Comparison of ENCODE assay signal across 19 cellular contexts in genomic region chr21:38082936-38083335, GRCh38.
"Had no signal": no experiment of that assay in that cellular context is flagged by ENCODE, and none has a peak within 500 bp of the region (broad histone marks: within the 10 kb centered on the region; RNA-seq: fewer than 3 reads in every experiment).

No MANE protein-coding gene starts in this region.

- H3K9me3 ChIP-seq: ovary, psoas muscle, right lobe of liver, thoracic aorta, upper lobe of left lung had no signal

- H3K9me3 Mint-ChIP-seq: activated T-helper 1 cell treated with anti-CD3 and anti-CD28 coated beads, Interleukin-12 subunit alpha, Interleukin-12 subunit beta, Interleukin-2, Interleukin-4 antibody, amounts not matched to agents 30 ng/mL and 10 ng/mL and 1 ng/mL, durations not matched to agents 14 hours and 24 hours and 36 hours; neural crest cell; stimulated activated memory B cell treated with anti-CD40 and anti-IgM and Interleukin-4, amounts not matched to agents 10 μg/mL and 1 μg/mL and 100 μg/mL, for 72 hours; T-helper 1 cell treated with Interleukin-12 subunit alpha and Interleukin-12 subunit beta and Interleukin-4 antibody, amounts not matched to agents 30 μg/mL and 1 μg/mL, for 36 hours had no signal

- H3K4me3 ChIP-seq: lung, ovary, psoas muscle, right lobe of liver, thoracic aorta, upper lobe of left lung had no signal

- H3K4me1 Mint-ChIP-seq: naive B cell; stimulated activated memory B cell treated with anti-CD40 and anti-IgM and Interleukin-4, amounts not matched to agents 10 μg/mL and 1 μg/mL and 100 μg/mL, for 72 hours had no signal

- H3K4me1 ChIP-seq: psoas muscle, right lobe of liver, upper lobe of left lung had no signal

- H3K27ac Mint-ChIP-seq: activated naive CD8-positive, alpha-beta T cell; activated T-helper 1 cell treated with anti-CD3 and anti-CD28 coated beads, Interleukin-12 subunit alpha, Interleukin-12 subunit beta, Interleukin-2, Interleukin-4 antibody, amounts not matched to agents 30 ng/mL and 10 ng/mL and 1 ng/mL, durations not matched to agents 14 hours and 24 hours and 36 hours; naive B cell; stimulated activated memory B cell treated with anti-CD40 and anti-IgM and Interleukin-4, amounts not matched to agents 10 μg/mL and 1 μg/mL and 100 μg/mL, for 72 hours; T-helper 1 cell treated with Interleukin-12 subunit alpha and Interleukin-12 subunit beta and Interleukin-4 antibody, amounts not matched to agents 30 μg/mL and 1 μg/mL, for 36 hours had no signal

- H3K36me3 ChIP-seq: ovary, right lobe of liver, thoracic aorta, upper lobe of left lung had no signal

- DNase-seq: activated CD4-positive, CD25-positive, alpha-beta regulatory T cell treated with anti-CD3 and anti-CD28 coated beads, Interleukin-2, amount 50 U/mL, for 72 hours; activated T-cell treated with anti-CD3 and anti-CD28 coated beads for 4 hours; dermis blood vessel endothelial cell; effector memory CD4-positive, alpha-beta T cell; hypothalamus; islet precursor cell; naive B cell; ovary; psoas muscle; right lobe of liver; stimulated activated CD4-positive, alpha-beta T cell treated with anti-CD3 and anti-CD28 coated beads, Interleukin-4, amount 100 ng/mL, for 4 hours; upper lobe of left lung had no signal

- H3K27ac ChIP-seq: ovary, psoas muscle, right lobe of liver, thoracic aorta, upper lobe of left lung had no signal

- H3K4me3 Mint-ChIP-seq: activated naive CD8-positive, alpha-beta T cell; activated T-helper 1 cell treated with anti-CD3 and anti-CD28 coated beads, Interleukin-12 subunit alpha, Interleukin-12 subunit beta, Interleukin-2, Interleukin-4 antibody, amounts not matched to agents 30 ng/mL and 10 ng/mL and 1 ng/mL, durations not matched to agents 14 hours and 24 hours and 36 hours; naive B cell; neural crest cell; stimulated activated memory B cell treated with anti-CD40 and anti-IgM and Interleukin-4, amounts not matched to agents 10 μg/mL and 1 μg/mL and 100 μg/mL, for 72 hours; T-helper 1 cell treated with Interleukin-12 subunit alpha and Interleukin-12 subunit beta and Interleukin-4 antibody, amounts not matched to agents 30 μg/mL and 1 μg/mL, for 36 hours had no signal

- H3K27me3 ChIP-seq: ovary, right lobe of liver, upper lobe of left lung had no signal

- ATAC-seq: right lobe of liver; stimulated activated memory B cell treated with anti-CD40 and anti-IgM and Interleukin-4, amounts not matched to agents 10 μg/mL and 1 μg/mL and 100 μg/mL, for 72 hours had no signal

- H3K36me3 Mint-ChIP-seq: activated naive CD8-positive, alpha-beta T cell; naive B cell; stimulated activated memory B cell treated with anti-CD40 and anti-IgM and Interleukin-4, amounts not matched to agents 10 μg/mL and 1 μg/mL and 100 μg/mL, for 72 hours had no signal

- H3K27me3 Mint-ChIP-seq: stimulated activated memory B cell treated with anti-CD40 and anti-IgM and Interleukin-4, amounts not matched to agents 10 μg/mL and 1 μg/mL and 100 μg/mL, for 72 hours had no signal
